In genomic region chr6:8219352-8219943, GRCh38 we compare ENCODE assay signal across 7 cellular contexts.
DNase-seq lines count a peak whose midpoint lies in the region; ATAC-seq and TF ChIP-seq lines count a peak whose summit lies in the region.

No MANE protein-coding gene starts in this region.

- ATAC-seq in GM19452 (IDR thresholded peaks at IDR 0.05; ENCODE audit: unreplicated experiment): peak; percentile 78
- ATAC-seq in left lobe of liver: peak; percentile 93
- ATAC-seq in stimulated activated naive CD8-positive, alpha-beta T cell treated with anti-CD3 and anti-CD28 coated beads, Interleukin-15, Interleukin-2, amounts not matched to agents 100 U/mL and 50 U/mL, for 24 hours: no peak

- no peaks in the 10 kb centered on the region for H3K27me3 Mint-ChIP-seq in MCF 10A (ENCODE audit: insufficient read depth, unreplicated experiment)

- no peak overlapping the region for H3K4me3 ChIP-seq in HL-60 (replicated peaks; ENCODE audit: insufficient read depth, low read length)

- no peaks in the 10 kb centered on the region for H3K9me3 Mint-ChIP-seq in MCF 10A (ENCODE audit: unreplicated experiment)

- H3K4me3 Mint-ChIP-seq in MCF 10A (ENCODE audit: unreplicated experiment): no peak overlapping the region

- POLR2A ChIA-PET in MCF 10A (lab: Yijun Ruan, JAX): interaction anchor here (0.7 to 1.4 kb wide), 5 partner anchors 10 to 117 kb away, joined by 3 to 15 read pairs (median 4); partner anchors contain the start of gene EEF1E1

- no peak overlapping the region for H3K27ac ChIP-seq in HL-60 (replicated peaks)

- no peaks in the 10 kb centered on the region for H3K36me3 Mint-ChIP-seq in MCF 10A (ENCODE audit: insufficient read depth, unreplicated experiment)

- no peaks in the 10 kb centered on the region for H3K27me3 ChIP-seq in HL-60 (ENCODE audit: insufficient read depth, poor library complexity, severe bottlenecking)

- DNase-seq in Daoy (ENCODE audit: low read depth): peak; percentile 50
- peak; percentile 6 to 23 for DNase-seq in HL-60 (ENCODE audit: low read depth in 1 of 2, low spot score in 1 of 2)
- peak; percentile 67 for DNase-seq in RPMI8226
- DNase-seq in MCF 10A (ENCODE audit: unreplicated experiment): peak; percentile 65
- DNase-seq in left lobe of liver (ENCODE audit: low spot score): no peak
- peak; percentile 30 for DNase-seq in stimulated activated naive CD8-positive, alpha-beta T cell treated with anti-CD3 and anti-CD28 coated beads, Interleukin-15, Interleukin-2, amounts not matched to agents 100 U/mL and 50 U/mL, for 24 hours

- CTCF ChIA-PET in MCF 10A (lab: Yijun Ruan, JAX): interaction anchor here (0.5 to 10.9 kb wide), 52 partner anchors 9 to 795 kb away, joined by 3 to 321 read pairs (median 4); partner anchors contain the start of genes BLOC1S5 and EEF1E1

- TF ChIP-seq CTCF in HL-60 (IDR thresholded peaks at IDR 0.05; ENCODE audit: insufficient read depth, low read length) (peak; percentile 23), MCF 10A (IDR thresholded peaks at IDR 0.05; ENCODE audit: unreplicated experiment) (peak; percentile 72)

- no peak overlapping the region for H3K27ac Mint-ChIP-seq in MCF 10A (ENCODE audit: low read depth, unreplicated experiment)

- intact Hi-C loops in MCF 10A (cut with micrococcal nuclease): loop anchor here (1.0 to 5.0 kb wide), 4 partner anchors 47 to 498 kb away; partner anchors contain the start of gene BLOC1S5

- no TSS peak for BruUV-seq in MCF 10A (replicated peaks; lab: Mats Ljungman, UMichigan)

- no peaks in the 10 kb centered on the region for H3K4me1 Mint-ChIP-seq in MCF 10A (ENCODE audit: insufficient read depth, unreplicated experiment)
